Comparison of ENCODE assay signal across 1 cellular context in the genomic region with DNA sequence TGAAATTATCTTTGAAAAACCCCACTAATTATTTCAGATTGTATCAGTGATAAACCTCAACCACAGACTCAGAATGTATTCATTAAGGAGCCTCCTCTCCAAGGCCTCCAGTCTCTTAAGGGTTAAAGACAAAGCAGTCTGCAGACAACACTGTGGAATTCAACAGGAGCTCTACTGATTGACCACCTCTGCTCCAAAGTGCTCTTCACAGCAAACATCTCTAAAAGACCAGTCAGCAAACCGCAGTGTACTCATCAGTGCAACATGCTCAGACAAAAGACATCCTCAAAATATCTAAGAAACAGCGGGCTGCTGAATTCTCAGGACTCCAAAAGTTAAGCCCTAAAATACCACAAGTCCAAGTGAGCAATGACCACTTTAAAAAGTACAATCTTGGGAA.
TF ChIP-seq lines count a peak whose summit lies in the region.

No MANE protein-coding gene starts in this region.

TF ChIP-seq in GM23338, 12 proteins besides CTCF, POLR2A, EP300 and RAD21 (continued from another document):
- TF ChIP-seq, protein P1, sequence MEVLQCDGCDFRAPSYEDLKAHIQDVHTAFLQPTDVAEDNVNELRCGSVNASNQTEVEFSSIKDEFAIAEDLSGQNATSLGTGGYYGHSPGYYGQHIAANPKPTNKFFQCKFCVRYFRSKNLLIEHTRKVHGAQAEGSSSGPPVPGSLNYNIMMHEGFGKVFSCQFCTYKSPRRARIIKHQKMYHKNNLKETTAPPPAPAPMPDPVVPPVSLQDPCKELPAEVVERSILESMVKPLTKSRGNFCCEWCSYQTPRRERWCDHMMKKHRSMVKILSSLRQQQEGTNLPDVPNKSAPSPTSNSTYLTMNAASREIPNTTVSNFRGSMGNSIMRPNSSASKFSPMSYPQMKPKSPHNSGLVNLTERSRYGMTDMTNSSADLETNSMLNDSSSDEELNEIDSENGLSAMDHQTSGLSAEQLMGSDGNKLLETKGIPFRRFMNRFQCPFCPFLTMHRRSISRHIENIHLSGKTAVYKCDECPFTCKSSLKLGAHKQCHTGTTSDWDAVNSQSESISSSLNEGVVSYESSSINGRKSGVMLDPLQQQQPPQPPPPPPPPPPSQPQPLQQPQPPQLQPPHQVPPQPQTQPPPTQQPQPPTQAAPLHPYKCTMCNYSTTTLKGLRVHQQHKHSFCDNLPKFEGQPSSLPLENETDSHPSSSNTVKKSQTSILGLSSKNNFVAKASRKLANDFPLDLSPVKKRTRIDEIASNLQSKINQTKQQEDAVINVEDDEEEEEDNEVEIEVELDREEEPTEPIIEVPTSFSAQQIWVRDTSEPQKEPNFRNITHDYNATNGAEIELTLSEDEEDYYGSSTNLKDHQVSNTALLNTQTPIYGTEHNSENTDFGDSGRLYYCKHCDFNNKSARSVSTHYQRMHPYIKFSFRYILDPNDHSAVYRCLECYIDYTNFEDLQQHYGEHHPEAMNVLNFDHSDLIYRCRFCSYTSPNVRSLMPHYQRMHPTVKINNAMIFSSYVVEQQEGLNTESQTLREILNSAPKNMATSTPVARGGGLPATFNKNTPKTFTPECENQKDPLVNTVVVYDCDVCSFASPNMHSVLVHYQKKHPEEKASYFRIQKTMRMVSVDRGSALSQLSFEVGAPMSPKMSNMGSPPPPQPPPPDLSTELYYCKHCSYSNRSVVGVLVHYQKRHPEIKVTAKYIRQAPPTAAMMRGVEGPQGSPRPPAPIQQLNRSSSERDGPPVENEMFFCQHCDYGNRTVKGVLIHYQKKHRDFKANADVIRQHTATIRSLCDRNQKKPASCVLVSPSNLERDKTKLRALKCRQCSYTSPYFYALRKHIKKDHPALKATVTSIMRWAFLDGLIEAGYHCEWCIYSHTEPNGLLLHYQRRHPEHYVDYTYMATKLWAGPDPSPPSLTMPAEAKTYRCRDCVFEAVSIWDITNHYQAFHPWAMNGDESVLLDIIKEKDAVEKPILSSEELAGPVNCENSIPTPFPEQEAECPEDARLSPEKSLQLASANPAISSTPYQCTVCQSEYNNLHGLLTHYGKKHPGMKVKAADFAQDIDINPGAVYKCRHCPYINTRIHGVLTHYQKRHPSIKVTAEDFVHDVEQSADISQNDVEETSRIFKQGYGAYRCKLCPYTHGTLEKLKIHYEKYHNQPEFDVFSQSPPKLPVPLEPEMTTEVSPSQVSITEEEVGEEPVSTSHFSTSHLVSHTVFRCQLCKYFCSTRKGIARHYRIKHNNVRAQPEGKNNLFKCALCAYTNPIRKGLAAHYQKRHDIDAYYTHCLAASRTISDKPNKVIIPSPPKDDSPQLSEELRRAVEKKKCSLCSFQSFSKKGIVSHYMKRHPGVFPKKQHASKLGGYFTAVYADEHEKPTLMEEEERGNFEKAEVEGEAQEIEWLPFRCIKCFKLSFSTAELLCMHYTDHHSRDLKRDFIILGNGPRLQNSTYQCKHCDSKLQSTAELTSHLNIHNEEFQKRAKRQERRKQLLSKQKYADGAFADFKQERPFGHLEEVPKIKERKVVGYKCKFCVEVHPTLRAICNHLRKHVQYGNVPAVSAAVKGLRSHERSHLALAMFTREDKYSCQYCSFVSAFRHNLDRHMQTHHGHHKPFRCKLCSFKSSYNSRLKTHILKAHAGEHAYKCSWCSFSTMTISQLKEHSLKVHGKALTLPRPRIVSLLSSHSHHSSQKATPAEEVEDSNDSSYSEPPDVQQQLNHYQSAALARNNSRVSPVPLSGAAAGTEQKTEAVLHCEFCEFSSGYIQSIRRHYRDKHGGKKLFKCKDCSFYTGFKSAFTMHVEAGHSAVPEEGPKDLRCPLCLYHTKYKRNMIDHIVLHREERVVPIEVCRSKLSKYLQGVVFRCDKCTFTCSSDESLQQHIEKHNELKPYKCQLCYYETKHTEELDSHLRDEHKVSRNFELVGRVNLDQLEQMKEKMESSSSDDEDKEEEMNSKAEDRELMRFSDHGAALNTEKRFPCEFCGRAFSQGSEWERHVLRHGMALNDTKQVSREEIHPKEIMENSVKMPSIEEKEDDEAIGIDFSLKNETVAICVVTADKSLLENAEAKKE (CRISPR knock-in tag; IDR thresholded peaks at IDR 0.05): no peak
- TF ChIP-seq JUNB (IDR thresholded peaks at IDR 0.05; ENCODE audit: unreplicated experiment) (no peak), NANOG (IDR thresholded peaks at IDR 0.05; ENCODE audit: borderline replicate concordance) (no peak), CREB1 (CRISPR knock-in tag; IDR thresholded peaks at IDR 0.05; ENCODE audit: low read depth) (no peak), ZNF114 (CRISPR knock-in tag; IDR thresholded peaks at IDR 0.05) (no peak), EZH2phosphoT487 (IDR thresholded peaks at IDR 0.05; ENCODE audit: unreplicated experiment) (no peak), POLR2AphosphoS5 (IDR thresholded peaks at IDR 0.05; ENCODE audit: low read depth) (no peak)
- TF ChIP-seq, protein P2, sequence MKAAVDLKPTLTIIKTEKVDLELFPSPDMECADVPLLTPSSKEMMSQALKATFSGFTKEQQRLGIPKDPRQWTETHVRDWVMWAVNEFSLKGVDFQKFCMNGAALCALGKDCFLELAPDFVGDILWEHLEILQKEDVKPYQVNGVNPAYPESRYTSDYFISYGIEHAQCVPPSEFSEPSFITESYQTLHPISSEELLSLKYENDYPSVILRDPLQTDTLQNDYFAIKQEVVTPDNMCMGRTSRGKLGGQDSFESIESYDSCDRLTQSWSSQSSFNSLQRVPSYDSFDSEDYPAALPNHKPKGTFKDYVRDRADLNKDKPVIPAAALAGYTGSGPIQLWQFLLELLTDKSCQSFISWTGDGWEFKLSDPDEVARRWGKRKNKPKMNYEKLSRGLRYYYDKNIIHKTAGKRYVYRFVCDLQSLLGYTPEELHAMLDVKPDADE (IDR thresholded peaks at IDR 0.05): no peak
